In the genomic region with DNA sequence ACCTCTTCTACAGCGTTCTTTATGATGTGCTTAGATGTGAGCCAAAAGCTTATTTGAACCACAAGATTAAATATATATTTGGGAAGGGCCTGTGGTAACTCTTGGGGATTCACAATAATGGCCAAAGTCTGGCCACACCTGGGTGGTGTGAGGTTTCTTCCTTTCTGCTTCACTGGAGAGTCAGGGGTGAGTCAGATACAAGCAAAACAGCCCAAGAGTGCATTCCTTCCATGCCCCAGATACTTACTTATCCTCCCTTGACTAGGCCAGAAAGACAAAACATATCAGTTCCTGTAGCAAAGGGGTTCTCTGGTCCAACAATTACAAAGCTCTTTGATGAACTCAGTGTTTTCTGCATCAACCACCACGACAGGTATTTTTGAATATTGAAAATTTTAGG, we compare ENCODE assay signal across 7 cellular contexts. TPM values are rescaled to one million over a fixed set of nuclear protein-coding genes. Genes with fewer than 3 reads are reported as not detected.
DNase-seq lines count a peak whose midpoint lies in the region; ATAC-seq, FAIRE-seq and TF ChIP-seq lines count a peak whose summit lies in the region.

No MANE protein-coding gene starts in this region.

- no peak for FAIRE-seq in frontal cortex (lab: Jason Lieb, UNC)

- ATAC-seq in GM18867 (IDR thresholded peaks at IDR 0.05; ENCODE audit: unreplicated experiment): peak; percentile 69
- ATAC-seq in HG02840 (IDR thresholded peaks at IDR 0.05; ENCODE audit: low FRiP score, unreplicated experiment): peak; percentile 68
- peak; percentile 81 for ATAC-seq in activated B cell treated with CpG ODN at 0.5 μM for 24 hours (ENCODE audit: low read depth)
- ATAC-seq in natural killer cell: no peak

- H3K27ac Mint-ChIP-seq in activated B cell treated with CpG ODN at 0.5 μM for 24 hours: peak overlapping the region; percentile 90
- H3K27ac Mint-ChIP-seq in natural killer cell: peak overlapping the region; percentile 63 to 69

- CTCF ChIA-PET in activated B cell treated with CpG ODN at 0.5 μM for 24 hours (lab: Charles Lee): interaction anchor here (1.1 to 2.6 kb wide), 4 partner anchors 16 to 420 kb away, joined by 3 to 12 read pairs (median 9); no protein-coding TSS in a partner anchor

- no peaks in the 10 kb centered on the region for H3K27me3 Mint-ChIP-seq in activated B cell treated with CpG ODN at 0.5 μM for 24 hours
- no peaks in the 10 kb centered on the region for H3K27me3 Mint-ChIP-seq in natural killer cell (ENCODE audit: low read depth in 2 of 2)

- peaks cover 65% of the 10 kb centered on the region for H3K4me1 Mint-ChIP-seq in activated B cell treated with CpG ODN at 0.5 μM for 24 hours
- H3K4me1 Mint-ChIP-seq in natural killer cell: peaks cover 11 to 23% of the 10 kb centered on the region in 2 donors

- intact Hi-C loops in activated B cell treated with CpG ODN at 0.5 μM for 24 hours (cut with micrococcal nuclease) (loop anchor here (1.0 to 2.0 kb wide), 3 partner anchors 16 to 47 kb away; no protein-coding TSS in a partner anchor), natural killer cell (cut with micrococcal nuclease) (no loop called here), lower leg skin (cut with DNase I; ENCODE audit: low total_unique reads) (no loop called here)

- DNase-seq in activated B cell treated with CpG ODN at 0.5 μM for 24 hours: no peak
- no peak for DNase-seq in natural killer cell
- no peak for DNase-seq in frontal cortex (ENCODE audit: low spot score in 2 of 2)
- DNase-seq in SK-N-DZ (ENCODE audit: low spot score): no peak
- DNase-seq in lower leg skin (ENCODE audit: low spot score in 2 of 2): no peak

- H3K9me3 Mint-ChIP-seq in activated B cell treated with CpG ODN at 0.5 μM for 24 hours: no peaks in the 10 kb centered on the region
- no peaks in the 10 kb centered on the region for H3K9me3 Mint-ChIP-seq in natural killer cell

- POLR2A ChIA-PET in activated B cell treated with CpG ODN at 0.5 μM for 24 hours (lab: Charles Lee): interaction anchor here (1.1 to 3.6 kb wide), 10 partner anchors 10 to 385 kb away, joined by 3 to 25 read pairs (median 5); partner anchors contain the start of gene CD96

- peaks cover 11% of the 10 kb centered on the region for H3K36me3 Mint-ChIP-seq in activated B cell treated with CpG ODN at 0.5 μM for 24 hours (ENCODE audit: low read depth)
- H3K36me3 Mint-ChIP-seq in natural killer cell: peaks cover 11% of the 10 kb centered on the region

- 80 to 90% methylated on average over 2 of the region's 2 CpGs for WGBS in lower leg skin, 2 donors

- H3K4me3 Mint-ChIP-seq in activated B cell treated with CpG ODN at 0.5 μM for 24 hours: peak overlapping the region; percentile 71
- H3K4me3 Mint-ChIP-seq in natural killer cell: no peak overlapping the region

- TF ChIP-seq POLR2A in lower leg skin (IDR thresholded peaks at IDR 0.05): no peak

- TF ChIP-seq CTCF in activated B cell treated with CpG ODN at 0.5 μM for 24 hours (IDR thresholded peaks at IDR 0.05) (no peak), natural killer cell (IDR thresholded peaks at IDR 0.05) (no peak), lower leg skin (IDR thresholded peaks at IDR 0.05) (no peak)

- no peak overlapping the region for H3K4me3 ChIP-seq in lower leg skin (ENCODE audit: low read depth, poor library complexity, severe bottlenecking)

RNA-seq across cellular contexts. Expression of gene ZBED2, which starts 0.9 kb away (rescaled TPM):
- total RNA-seq in activated B cell treated with CpG ODN at 0.5 μM for 24 hours (4.6 and 5.3 TPM in 2 replicates), natural killer cell (under 1 TPM in 1 of 3 donors, not detected in 2; 0.26 TPM), frontal cortex (not detected), lower leg skin (1 to 10 TPM in 1 of 4 donors, under 1 TPM in 2, not detected in 1; 0.49 to 1.9 (median 0.84) TPM)
- not detected in 2 replicates for polyA plus RNA-seq in SK-N-DZ (2014; cell fraction: cytosol; rRNA removed)
- not detected in 2 replicates for polyA plus RNA-seq in SK-N-DZ (2014; cell fraction: nucleus; rRNA removed)

RNA-seq across cellular contexts. Expression of gene CD96, which starts 52.2 kb away (rescaled TPM):
- total RNA-seq in activated B cell treated with CpG ODN at 0.5 μM for 24 hours (32.4 and 34.3 TPM in 2 replicates), natural killer cell (100 to 1,000 TPM; 146 to 191 (median 166) TPM), frontal cortex (not detected), lower leg skin (1 to 10 TPM in 1 of 4 donors, under 1 TPM in 3; 0.27 to 2.1 (median 0.72) TPM)
- polyA plus RNA-seq in SK-N-DZ (2014; cell fraction: cytosol; rRNA removed): not detected in 2 replicates
- polyA plus RNA-seq in SK-N-DZ (2014; cell fraction: nucleus; rRNA removed): not detected in 2 replicates

Comparison
In these comparisons a context has a peak if more than half of its experiments do, and no peak if none do; other contexts are left out.
1. ATAC-seq: peak in GM18867 (single experiment), HG02840 (single experiment) and activated B cell treated with CpG ODN at 0.5 μM for 24 hours (single experiment); none in natural killer cell (0 of 3).
2. RNA of gene CD96, which starts 52.2 kb away (total RNA-seq): 146 to 191 TPM in natural killer cell and 32.4 to 34.3 TPM in activated B cell treated with CpG ODN at 0.5 μM for 24 hours; 0.27 to 2.1 TPM in lower leg skin and not detected in frontal cortex (single experiment); every median in the first group is over 10 times any median in the second.